8 cellular contexts compared by ENCODE assay signal in the genomic region with DNA sequence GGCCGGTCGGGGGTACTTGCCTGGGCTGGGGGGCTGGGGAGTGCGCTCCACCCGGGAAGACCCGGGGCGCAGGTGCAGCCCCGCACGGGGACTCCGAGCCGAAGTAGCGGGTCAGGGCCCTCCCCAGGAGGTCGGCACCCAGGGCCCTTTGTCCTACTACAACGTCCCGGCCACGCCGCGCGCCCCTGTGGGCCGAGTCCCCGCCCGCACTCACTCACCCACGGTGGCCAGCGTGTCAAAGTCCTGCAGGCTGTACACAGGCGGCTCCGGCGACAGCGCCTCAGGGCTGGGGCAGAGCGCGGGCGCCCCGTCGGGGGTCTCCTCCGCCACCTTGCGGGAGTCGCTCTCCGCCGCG. TPM values are rescaled to one million over a fixed set of nuclear protein-coding genes. Genes with fewer than 3 reads are reported as not detected.
A peak's percentile ranks its signal among the peaks of the same experiment; 100 is the strongest.
DNase-seq lines count a peak whose midpoint lies in the region; ATAC-seq and TF ChIP-seq lines count a peak whose summit lies in the region.

No MANE protein-coding gene starts in this region.

- CTCF ChIA-PET in Caco-2 (lab: Charles Lee), result no interaction called here

- H3K36me3 Mint-ChIP-seq in Caco-2 (ENCODE audit: insufficient read depth, unreplicated experiment), result no peaks in the 10 kb centered on the region

- ATAC-seq in GM21390 (IDR thresholded peaks at IDR 0.05; ENCODE audit: unreplicated experiment) (peak; percentile 16), aorta (ENCODE audit: low FRiP score) (peak; percentile 19)

- H3K4me1 Mint-ChIP-seq in Caco-2 (ENCODE audit: low read depth, unreplicated experiment), result no peaks in the 10 kb centered on the region

- peak overlapping the region; percentile 69 for H3K27ac ChIP-seq in HL-60 (replicated peaks)
- H3K27ac ChIP-seq in breast epithelium, result peak overlapping the region; percentile 71 to 85
- H3K27ac ChIP-seq in aorta (ENCODE audit: low read depth in 1 of 2, low read length in 2 of 2), result no peak overlapping the region

- BruUV-seq in Caco-2 (replicated peaks; lab: Mats Ljungman, UMichigan), result no TSS peak

- H3K9me3 ChIP-seq in Caco-2 (no peaks in the 10 kb centered on the region), breast epithelium (no peaks in the 10 kb centered on the region), mononuclear cell (ENCODE audit: low read depth, low read length) (no peaks in the 10 kb centered on the region), aorta (ENCODE audit: control insufficient read depth, low read length) (no peaks in the 10 kb centered on the region)

- H3K4me1 ChIP-seq in Caco-2 (no peaks in the 10 kb centered on the region), breast epithelium (no peaks in the 10 kb centered on the region), mononuclear cell (ENCODE audit: insufficient read depth, low read length) (peaks cover 20% of the 10 kb centered on the region), aorta (ENCODE audit: control insufficient read depth in 1 of 2, insufficient read depth in 2 of 2, low read length in 2 of 2) (no peaks in the 10 kb centered on the region)

- H3K4me3 ChIP-seq in Caco-2 (ENCODE audit: low read depth, low read length) (peak overlapping the region; percentile 70), HL-60 (replicated peaks; ENCODE audit: insufficient read depth, low read length) (peak overlapping the region; percentile 64), breast epithelium (peak overlapping the region; percentile 57 to 85 (median 75)), mononuclear cell (ENCODE audit: low read length) (peak overlapping the region; percentile 59), aorta (ENCODE audit: low read length in 2 of 2) (peak overlapping the region; percentile 93 to 96)

- H3K27me3 ChIP-seq in Caco-2 (replicated peaks; ENCODE audit: control insufficient read depth, insufficient read depth, low read length) (no peaks in the 10 kb centered on the region), HL-60 (ENCODE audit: insufficient read depth, poor library complexity, severe bottlenecking) (no peaks in the 10 kb centered on the region), breast epithelium (peaks cover 0 to 4% of the 10 kb centered on the region in 2 donors), mononuclear cell (ENCODE audit: insufficient read depth, low read length) (no peaks in the 10 kb centered on the region), aorta (ENCODE audit: control insufficient read depth in 1 of 2, insufficient read depth in 2 of 2, low read length in 1 of 2) (no peaks in the 10 kb centered on the region)

- DNase-seq in Caco-2 (no peak), HL-60 (ENCODE audit: low read depth in 1 of 2, low spot score in 1 of 2) (peak in 1 of 2 experiments; percentile 13), breast epithelium (ENCODE audit: low spot score in 2 of 2) (no peak), aorta (peak in 1 of 2 donors; percentile 50), NCI-H1092 treated with DMSO at 0.1 percent for 48 hours (lab: John Stamatoyannopoulos, UW) (no peak), NCI-H146 treated with DMSO at 0.1 percent for 48 hours (lab: John Stamatoyannopoulos, UW; ENCODE audit: unreplicated experiment) (no peak)

- no peaks in the 10 kb centered on the region for H3K36me3 ChIP-seq in Caco-2 (ENCODE audit: control insufficient read depth, insufficient read depth, low read length)
- no peaks in the 10 kb centered on the region for H3K36me3 ChIP-seq in breast epithelium
- no peaks in the 10 kb centered on the region for H3K36me3 ChIP-seq in aorta (ENCODE audit: control insufficient read depth in 1 of 2, insufficient read depth in 2 of 2, low read length in 1 of 2)

- no peak for TF ChIP-seq POLR2A in breast epithelium (IDR thresholded peaks at IDR 0.05)

- intact Hi-C loops in Caco-2 (cut with micrococcal nuclease; ENCODE audit: unreplicated experiment) (loop anchor here (2.0 to 5.0 kb wide), 2 partner anchors 51 to 62 kb away; no protein-coding TSS in a partner anchor), breast epithelium (cut with DNase I; ENCODE audit: low total_unique reads) (no loop called here), aorta (cut with DNase I) (no loop called here)

- H3K27ac Mint-ChIP-seq in Caco-2 (ENCODE audit: unreplicated experiment), result no peak overlapping the region

- peak overlapping the region; percentile 83 for H3K4me3 Mint-ChIP-seq in Caco-2 (ENCODE audit: unreplicated experiment)

- no peaks in the 10 kb centered on the region for H3K27me3 Mint-ChIP-seq in Caco-2 (ENCODE audit: insufficient read depth, unreplicated experiment)

- H3K9me3 Mint-ChIP-seq in Caco-2 (ENCODE audit: unreplicated experiment), result no peaks in the 10 kb centered on the region

- POLR2A ChIA-PET in Caco-2 (lab: Charles Lee), result no interaction called here

- WGBS in aorta, 2 donors, result 0 to 1% methylated on average over 37 to 38 of the region's 38 CpGs

- no peak for TF ChIP-seq CTCF in Caco-2 (IDR thresholded peaks at IDR 0.05; ENCODE audit: insufficient read depth in 1 of 2, low read depth in 1 of 2, low read length in 1 of 2, severe bottlenecking in 1 of 2, unreplicated experiment in 1 of 2)
- TF ChIP-seq CTCF in HL-60 (IDR thresholded peaks at IDR 0.05; ENCODE audit: insufficient read depth, low read length), result no peak
- no peak for TF ChIP-seq CTCF in breast epithelium (IDR thresholded peaks at IDR 0.05)

RNA-seq across cellular contexts. Expression of a gene that starts 0.6 kb away (rescaled TPM):
- total RNA-seq in Caco-2 (2022), result 20.3 and 23.3 TPM in 2 replicates
- total RNA-seq in breast epithelium, result 10 to 100 TPM in 2 of 3 donors, 1 to 10 TPM in 1; 9.4 to 28.5 (median 27.1) TPM
- 72.7 TPM for total RNA-seq in mononuclear cell
- 10 to 100 TPM; 18.8 to 19.1 TPM for total RNA-seq in aorta
- 10 to 100 TPM in 1 of 2 donors, 1 to 10 TPM in 1; 6.0 to 10.3 TPM for polyA plus RNA-seq in aorta

Comparison
In these comparisons a context has a peak if more than half of its experiments do, and no peak if none do; other contexts are left out.
1. H3K27ac ChIP-seq: peak in HL-60 (single experiment) and breast epithelium (2 of 2); none in aorta (0 of 2).
2. Peak in every context shown above with its lines, with median percentiles within 50 percentile points of each other: H3K4me3 ChIP-seq.